9 cellular contexts compared by ENCODE assay signal in genomic region chr10:101778781-101779543, GRCh38. TPM values are rescaled to one million over a fixed set of nuclear protein-coding genes. Genes with fewer than 3 reads are reported as not detected.
DNase-seq lines count a peak whose midpoint lies in the region; ATAC-seq and TF ChIP-seq lines count a peak whose summit lies in the region.
"Had no signal": no experiment of that assay in that cellular context is flagged by ENCODE, and none has a peak within 500 bp of the region (broad histone marks: within the 10 kb centered on the region; RNA-seq: fewer than 3 reads in every experiment).

No MANE protein-coding gene starts in this region.

- no peaks in the 10 kb centered on the region; the same call in 1 of the 2 replicates for H4K20me1 ChIP-seq in SU-DHL-6 (ENCODE audit: low read depth, low read length)

- H3K9me3 ChIP-seq in SU-DHL-6 (ENCODE audit: insufficient read depth, low read length) (no peaks in the 10 kb centered on the region), A673 (ENCODE audit: low read depth, low read length, poor library complexity, severe bottlenecking) (no peaks in the 10 kb centered on the region)

- 0 out of 2 replicates have a peak, but pooled peaks cover 4% of the 10 kb centered on the region for H3F3A ChIP-seq in SU-DHL-6 (ENCODE audit: insufficient read depth)

- H3K9me2 ChIP-seq in SU-DHL-6 (replicated peaks; ENCODE audit: insufficient read depth, low read length) = no peaks in the 10 kb centered on the region

- H3K4me3 Mint-ChIP-seq in natural killer cell = peak overlapping the region; percentile 87

- H3K9ac ChIP-seq in SU-DHL-6 (ENCODE audit: low read length) = no peak overlapping the region; the same call in 1 of the 2 replicates

- no TSS peak for BruUV-seq in A673 (replicated peaks; lab: Mats Ljungman, UMichigan)

- no peaks in the 10 kb centered on the region for H3K36me3 ChIP-seq in SU-DHL-6 (ENCODE audit: low read length)
- H3K36me3 ChIP-seq in A673 (ENCODE audit: insufficient read depth, low read length, poor library complexity, severe bottlenecking) = no peaks in the 10 kb centered on the region

- peak overlapping the region in 1 of 2 donors; percentile 31 for H3K27ac Mint-ChIP-seq in natural killer cell

- H3K27ac ChIP-seq in SU-DHL-6 (ENCODE audit: low read depth, low read length) = no peak overlapping the region
- no peak overlapping the region for H3K27ac ChIP-seq in A673 (ENCODE audit: low read depth, low read length, poor library complexity, severe bottlenecking)
- H3K27ac ChIP-seq: HL-60 had no signal

- intact Hi-C loops in natural killer cell (cut with micrococcal nuclease) (no loop called here), A673 (cut with micrococcal nuclease; ENCODE audit: unreplicated experiment) (no loop called here)

- peak in 1 of 3 donors; percentile 8 for ATAC-seq in natural killer cell
- no peak for ATAC-seq in HG02763 (IDR thresholded peaks at IDR 0.05; ENCODE audit: unreplicated experiment)

- H3K4me1 Mint-ChIP-seq in natural killer cell = peaks cover 32 to 59% of the 10 kb centered on the region in 2 donors

- CTCF ChIA-PET in A673 (lab: Charles Lee) = interaction anchor here (0.9 to 1.2 kb wide), 2 partner anchors 9 to 176 kb away, joined by 3 to 4 read pairs; no protein-coding TSS in a partner anchor

- peaks cover 31 to 36% of the 10 kb centered on the region in 2 donors for H3K27me3 Mint-ChIP-seq in natural killer cell (ENCODE audit: low read depth in 2 of 2)

- H3K4me2 ChIP-seq in SU-DHL-6 (ENCODE audit: low read depth, low read length, poor library complexity, severe bottlenecking) = peak overlapping the region; percentile 44

- TF ChIP-seq CTCF in SU-DHL-6 (IDR thresholded peaks at IDR 0.05; ENCODE audit: insufficient read depth, low read length, poor library complexity, severe bottlenecking) = no peak
- no peak for TF ChIP-seq CTCF in natural killer cell (IDR thresholded peaks at IDR 0.05)
- TF ChIP-seq CTCF in A673 (conservative IDR thresholded peaks at IDR 0.05; ENCODE audit: low read depth, low read length) = no peak

- H3K4me3 ChIP-seq in SU-DHL-6 (ENCODE audit: insufficient read depth, low read length, poor library complexity, severe bottlenecking) (no peak overlapping the region), A673 (ENCODE audit: low read depth, low read length, poor library complexity, severe bottlenecking) (no peak overlapping the region)

- no peak for TF ChIP-seq POLR2A in erythroblast (IDR thresholded peaks at IDR 0.05; ENCODE audit: low read length)

- H3K9me3 Mint-ChIP-seq in natural killer cell = no peaks in the 10 kb centered on the region

- no peaks in the 10 kb centered on the region; the same call in 1 of the 2 replicates for H3K79me2 ChIP-seq in SU-DHL-6 (ENCODE audit: insufficient read depth, low read length)

- no peaks in the 10 kb centered on the region for H3K27me3 ChIP-seq in SU-DHL-6 (ENCODE audit: low read length)
- peaks cover 29% of the 10 kb centered on the region for H3K27me3 ChIP-seq in A673 (replicated peaks; ENCODE audit: insufficient read depth, low read depth, low read length, poor library complexity)

- POLR2A ChIA-PET in A673 (lab: Charles Lee; ENCODE audit: low non-redundant PET) = interaction anchor here (0.5 to 0.6 kb wide), 2 partner anchors 246 to 264 kb away, joined by 3 read pairs; no protein-coding TSS in a partner anchor

- H3K36me3 Mint-ChIP-seq in natural killer cell = no peaks in the 10 kb centered on the region

- no peak overlapping the region for H2AFZ ChIP-seq in SU-DHL-6 (ENCODE audit: low read depth, low read length, severe bottlenecking)

- DNase-seq in ELF-1 (ENCODE audit: low read depth, low spot score) = peak; percentile 92
- peak; percentile 53 to 59 for DNase-seq in erythroblast (lab: John Stamatoyannopoulos, UW)
- no peak for DNase-seq in natural killer cell
- no peak for DNase-seq in activated gamma-delta T cell (lab: John Stamatoyannopoulos, UW)
- no peak for DNase-seq in epidermal melanocyte (ENCODE audit: insufficient read length, low spot score)
- DNase-seq in A673 (ENCODE audit: low spot score) = no peak

- H3K4me1 ChIP-seq in A673 (ENCODE audit: insufficient read depth, low read length, poor library complexity, severe bottlenecking) = peaks cover 26% of the 10 kb centered on the region

RNA-seq across cellular contexts. Expression of gene FGF8, which starts 3.0 kb away (rescaled TPM):
- not detected for total RNA-seq in natural killer cell
- not detected in 2 replicates for total RNA-seq in A673 (2021)

RNA-seq across cellular contexts. Expression of gene NPM3, which starts 4.3 kb away (rescaled TPM):
- total RNA-seq in natural killer cell = 1 to 10 TPM; 8.2 to 9.0 (median 8.5) TPM
- total RNA-seq in A673 (2021) = 94.7 and 98.2 TPM in 2 replicates

RNA-seq across cellular contexts. Expression of gene OGA, which starts 39.3 kb away (rescaled TPM):
- total RNA-seq in natural killer cell = 100 to 1,000 TPM; 427 to 488 (median 481) TPM
- 109 and 114 TPM in 2 replicates for total RNA-seq in A673 (2021)

Comparison
In these comparisons a context has a peak if more than half of its experiments do, and no peak if none do; other contexts are left out.
1. DNase-seq: peak in ELF-1 (single experiment) and erythroblast (2 of 2); none in natural killer cell (single experiment), activated gamma-delta T cell (single experiment), epidermal melanocyte (single experiment) and A673 (single experiment).